In genomic region chr2:75609334-75609689, GRCh38 we compare ENCODE assay signal across 14 cellular contexts. TPM values are rescaled to one million over a fixed set of nuclear protein-coding genes. Genes with fewer than 3 reads are reported as not detected.
DNase-seq lines count a peak whose midpoint lies in the region; ATAC-seq and TF ChIP-seq lines count a peak whose summit lies in the region.
"Had no signal": no experiment of that assay in that cellular context is flagged by ENCODE, and none has a peak within 500 bp of the region (broad histone marks: within the 10 kb centered on the region; RNA-seq: fewer than 3 reads in every experiment).

No MANE protein-coding gene starts in this region.

- POLR2A ChIA-PET in HCT116 (lab: Charles Lee), result no interaction called here

- H3K9ac ChIP-seq in BLaER1 (0 out of 2 replicates have a peak overlapping the region, but pooled peaks have one; percentile 8), HCT116 (ENCODE audit: low read length) (no peak overlapping the region)

- H3K36me3 ChIP-seq in BLaER1, result no peaks in the 10 kb centered on the region
- H3K36me3 ChIP-seq in HCT116 (ENCODE audit: control insufficient read depth in 1 of 2, insufficient read depth in 2 of 2, low read length in 2 of 2), result no peaks in the 10 kb centered on the region

- RAD21 ChIA-PET in HCT116 (lab: Charles Lee; ENCODE audit: low non-redundant PET in 1 of 2, low total read pairs in 2 of 2, uncharacterized antibody in 2 of 2, unreplicated experiment in 2 of 2), result no interaction called here

- H3K4me3 ChIP-seq in BLaER1 (no peak overlapping the region), HCT116 (replicated peaks in 1 of 2; ENCODE audit: low read depth in 1 of 2, low read length in 2 of 2) (no peak overlapping the region)
- H3K4me3 ChIP-seq: lung had no signal

- peak in 1 of 3 experiments; percentile 22; a peak in 1 of 6 replicates for TF ChIP-seq CTCF in HCT116 (IDR thresholded peaks at IDR 0.05 in 2 of 3, conservative IDR thresholded peaks at IDR 0.05 in 1 of 3; ENCODE audit: borderline replicate concordance in 1 of 3, insufficient read depth in 1 of 3, low read depth in 2 of 3, low read length in 2 of 3)
- TF ChIP-seq CTCF in brain (conservative IDR thresholded peaks at IDR 0.05), result peak; percentile 53 to 61
- peak; percentile 31 for TF ChIP-seq CTCF in neural crest cell (conservative IDR thresholded peaks at IDR 0.05)

- ATAC-seq in HCT116, result peak; percentile 13; the same call in 1 of the 2 replicates
- ATAC-seq in HG03175 (IDR thresholded peaks at IDR 0.05; ENCODE audit: unreplicated experiment), result no peak
- no peak for ATAC-seq in HG02798 (IDR thresholded peaks at IDR 0.05; ENCODE audit: poor library complexity, unreplicated experiment)
- no peak for ATAC-seq in GM19463 (IDR thresholded peaks at IDR 0.05; ENCODE audit: unreplicated experiment)

- H3K27ac Mint-ChIP-seq in brain, result peak overlapping the region in 2 of 5 experiments; percentile 49 to 89
- H3K27ac Mint-ChIP-seq in neural crest cell (ENCODE audit: unreplicated experiment), result peak overlapping the region; percentile 96
- H3K27ac Mint-ChIP-seq: naive B cell had no signal

- H3K4me3 Mint-ChIP-seq in brain (peak overlapping the region; percentile 32 to 77 (median 73)), neural crest cell (peak overlapping the region; percentile 75)

- H3K27me3 Mint-ChIP-seq in brain (peaks cover 3% of the 10 kb centered on the region), neural crest cell (ENCODE audit: low read depth) (no peaks in the 10 kb centered on the region)

- no peaks in the 10 kb centered on the region for H3K79me2 ChIP-seq in HCT116 (ENCODE audit: insufficient read depth, low read length)

- H3K4me1 ChIP-seq in BLaER1 (peaks cover 53% of the 10 kb centered on the region), HCT116 (ENCODE audit: control insufficient read depth in 1 of 2, insufficient read depth in 2 of 2, low read length in 2 of 2) (peaks cover 5 to 10% of the 10 kb centered on the region in 2 experiments)
- H3K4me1 ChIP-seq: psoas muscle had no signal

- H3K27ac ChIP-seq in BLaER1 (no peak overlapping the region), HCT116 (ENCODE audit: low read depth, low read length) (no peak overlapping the region)
- H3K27ac ChIP-seq: psoas muscle, VCaP had no signal

- BruUV-seq in HCT116 (replicated peaks; lab: Mats Ljungman, UMichigan), result no TSS peak

- no peaks in the 10 kb centered on the region for H3K9me3 ChIP-seq in BLaER1
- no peaks in the 10 kb centered on the region for H3K9me3 ChIP-seq in HCT116 (ENCODE audit: control insufficient read depth in 1 of 2, insufficient read depth in 1 of 2, low read depth in 1 of 2, low read length in 2 of 2)
- H3K9me3 ChIP-seq: psoas muscle had no signal

- CTCF ChIA-PET in HCT116 (lab: Charles Lee), result interaction anchor here (1.1 to 1.9 kb wide), 4 partner anchors 10 to 144 kb away, joined by 3 to 13 read pairs (median 5); no protein-coding TSS in a partner anchor

- H3K36me3 Mint-ChIP-seq in brain (no peaks in the 10 kb centered on the region), neural crest cell (ENCODE audit: low read depth) (peaks cover 3% of the 10 kb centered on the region)

- H3K9me2 ChIP-seq in HCT116 (ENCODE audit: insufficient read depth), result no peaks in the 10 kb centered on the region

- H3K4me1 Mint-ChIP-seq in brain (peaks cover 17% of the 10 kb centered on the region), neural crest cell (peaks cover 44% of the 10 kb centered on the region)

- DNase-seq in HCT116 (ENCODE audit: low read depth, low spot score) (no peak), neural crest cell (ENCODE audit: low read depth, low spot score) (no peak), NCI-H2029 treated with DMSO at 0.1 percent for 48 hours (lab: John Stamatoyannopoulos, UW) (no peak)
- DNase-seq: foreskin melanocyte had no signal

- H4K20me1 ChIP-seq in BLaER1 (no peaks in the 10 kb centered on the region), HCT116 (ENCODE audit: insufficient read depth) (no peaks in the 10 kb centered on the region)

- TF ChIP-seq POLR2A in HCT116 (IDR thresholded peaks at IDR 0.05; ENCODE audit: borderline replicate concordance, extremely low read depth, insufficient read depth, insufficient read length), result no peak

- intact Hi-C loops in HCT116 (cut with micrococcal nuclease), result loop anchor here (1.0 to 10.0 kb wide), 3 partner anchors 145 to 687 kb away; no protein-coding TSS in a partner anchor

- H3K4me2 ChIP-seq in BLaER1, result peak overlapping the region; percentile 76
- peak overlapping the region; percentile 66 for H3K4me2 ChIP-seq in HCT116 (ENCODE audit: low read length)

- H3K9me3 Mint-ChIP-seq in brain, result peaks cover 0 to 6% (median 0%) of the 10 kb centered on the region in 5 experiments
- peaks cover 9% of the 10 kb centered on the region for H3K9me3 Mint-ChIP-seq in neural crest cell
- H3K9me3 Mint-ChIP-seq: naive B cell had no signal

- H3K27me3 ChIP-seq in BLaER1 (no peaks in the 10 kb centered on the region), HCT116 (ENCODE audit: insufficient read depth, low read length) (peaks cover 17% of the 10 kb centered on the region; the same call in 1 of the 2 replicates)

- H2AFZ ChIP-seq in HCT116 (ENCODE audit: low read depth, low read length, poor library complexity, severe bottlenecking), result no peak overlapping the region

- no peak for TF ChIP-seq RAD21 in HCT116 (IDR thresholded peaks at IDR 0.05; ENCODE audit: low read depth)

TF ChIP-seq in HCT116, 20 proteins besides CTCF, POLR2A, EP300 and RAD21:
- TF ChIP-seq SP1 (IDR thresholded peaks at IDR 0.05; ENCODE audit: low read depth) (no peak), CEBPB (IDR thresholded peaks at IDR 0.05; ENCODE audit: low read depth) (no peak), YY1 (IDR thresholded peaks at IDR 0.05; ENCODE audit: extremely low read depth, insufficient replicate concordance, low read depth, low read length) (no peak), SRF (IDR thresholded peaks at IDR 0.05; ENCODE audit: low read depth) (no peak), SIN3A (IDR thresholded peaks at IDR 0.05; ENCODE audit: low read depth) (no peak), ZFX (IDR thresholded peaks at IDR 0.05) (no peak), FOSL1 (IDR thresholded peaks at IDR 0.05; ENCODE audit: low read depth) (no peak), REST (IDR thresholded peaks at IDR 0.05; ENCODE audit: low read depth) (no peak), EZH2phosphoT487 (IDR thresholded peaks at IDR 0.05; ENCODE audit: borderline replicate concordance) (no peak)

RNA-seq across cellular contexts. Expression of gene MRPL19, which starts 37.3 kb away (rescaled TPM):
- 65.3 TPM for total RNA-seq in HCT116 (2021; ENCODE audit: unreplicated experiment)
- 19.1 and 25.7 TPM in 2 replicates for polyA plus RNA-seq in HCT116 (2012)
- polyA plus RNA-seq in brain (ENCODE audit: insufficient read depth, low read depth, low replicate concordance), result 20.3 TPM
- 64.5 and 66.7 TPM in 2 replicates for total RNA-seq in neural crest cell

RNA-seq across cellular contexts. Expression of gene EVA1A, which starts 48.6 kb away (rescaled TPM):
- total RNA-seq in HCT116 (2021; ENCODE audit: unreplicated experiment), result 2.8 TPM
- 1.7 and 2.0 TPM in 2 replicates for polyA plus RNA-seq in HCT116 (2012)
- polyA plus RNA-seq in brain (ENCODE audit: insufficient read depth, low read depth, low replicate concordance), result 4.9 TPM
- total RNA-seq in neural crest cell, result 3.6 and 3.8 TPM in 2 replicates
- total RNA-seq: T-helper 1 cell treated with Interleukin-12 subunit alpha and Interleukin-12 subunit beta and Interleukin-4 antibody, amounts not matched to agents 30 ng/mL and 1 ng/mL, for 36 hours had no signal
